1 cellular context compared by ENCODE assay signal in genomic region chr1:223248001-223248786, GRCh38.
TF ChIP-seq lines count a peak whose summit lies in the region.

No MANE protein-coding gene starts in this region.

TF ChIP-seq in K562, 482 proteins besides CTCF, POLR2A, EP300 and RAD21 (continued from another document):
- TF ChIP-seq TSHZ1 (CRISPR knock-in tag; IDR thresholded peaks at IDR 0.05): no peak
- TF ChIP-seq ZNF174 (CRISPR knock-in tag; IDR thresholded peaks at IDR 0.05): no peak
- no peak for TF ChIP-seq E4F1 (CRISPR knock-in tag; IDR thresholded peaks at IDR 0.05; ENCODE audit: borderline replicate concordance)
- no peak for TF ChIP-seq ZNF592 (IDR thresholded peaks at IDR 0.05)
- TF ChIP-seq ZNF316 (IDR thresholded peaks at IDR 0.05): peak; percentile 52; the same call in 1 of the 2 replicates
- TF ChIP-seq TOE1 (IDR thresholded peaks at IDR 0.05; ENCODE audit: borderline replicate concordance): no peak
- TF ChIP-seq TOE1 (CRISPR knock-in tag; IDR thresholded peaks at IDR 0.05; ENCODE audit: borderline replicate concordance, low read depth): no peak
